Comparison of ENCODE assay signal across 8 cellular contexts in genomic region chr12:94561943-94562411, GRCh38.
A peak's percentile ranks its signal among the peaks of the same experiment; 100 is the strongest.
DNase-seq lines count a peak whose midpoint lies in the region; ATAC-seq, FAIRE-seq and TF ChIP-seq lines count a peak whose summit lies in the region.

No MANE protein-coding gene starts in this region.

- CTCF ChIA-PET in activated CD8-positive, alpha-beta memory T cell treated with anti-CD3 and anti-CD28 coated beads, Interleukin-2, amount 10 ng/mL, durations not matched to agents 7 days and 5 days (lab: Charles Lee), result no interaction called here

- DNase-seq in Ammon's horn (ENCODE audit: low spot score), result peak; percentile 94
- DNase-seq in midbrain (lab: John Stamatoyannopoulos, UW), result peak; percentile 91
- no peak for DNase-seq in urothelium cell line (ENCODE audit: low spot score)
- DNase-seq in NCI-H524 (lab: John Stamatoyannopoulos, UW), result no peak
- no peak for DNase-seq in activated CD8-positive, alpha-beta memory T cell treated with anti-CD3 and anti-CD28 coated beads, Interleukin-2, amount 10 ng/mL, durations not matched to agents 7 days and 5 days

- no peak for FAIRE-seq in urothelium cell line (lab: Jason Lieb, UNC)

- no peak overlapping the region for H3K27ac Mint-ChIP-seq in activated CD8-positive, alpha-beta memory T cell treated with anti-CD3 and anti-CD28 coated beads, Interleukin-2, amount 10 ng/mL, durations not matched to agents 7 days and 5 days

- peak; percentile 76 for ATAC-seq in GM19023 (IDR thresholded peaks at IDR 0.05; ENCODE audit: unreplicated experiment)
- peak; percentile 81 for ATAC-seq in HG03039 (IDR thresholded peaks at IDR 0.05; ENCODE audit: unreplicated experiment)
- ATAC-seq in SK-N-SH treated with all-trans-retinoic acid at 6 μM for 48 hours, result peak; percentile 86
- no peak for ATAC-seq in activated CD8-positive, alpha-beta memory T cell treated with anti-CD3 and anti-CD28 coated beads, Interleukin-2, amount 10 ng/mL, durations not matched to agents 7 days and 5 days

- H3K4me1 Mint-ChIP-seq in activated CD8-positive, alpha-beta memory T cell treated with anti-CD3 and anti-CD28 coated beads, Interleukin-2, amount 10 ng/mL, durations not matched to agents 7 days and 5 days, result no peaks in the 10 kb centered on the region

- H3K4me3 Mint-ChIP-seq in activated CD8-positive, alpha-beta memory T cell treated with anti-CD3 and anti-CD28 coated beads, Interleukin-2, amount 10 ng/mL, durations not matched to agents 7 days and 5 days, result no peak overlapping the region

- H3K27me3 Mint-ChIP-seq in activated CD8-positive, alpha-beta memory T cell treated with anti-CD3 and anti-CD28 coated beads, Interleukin-2, amount 10 ng/mL, durations not matched to agents 7 days and 5 days, result peaks cover 31% of the 10 kb centered on the region

- H3K9me3 Mint-ChIP-seq in activated CD8-positive, alpha-beta memory T cell treated with anti-CD3 and anti-CD28 coated beads, Interleukin-2, amount 10 ng/mL, durations not matched to agents 7 days and 5 days (ENCODE audit: low read depth), result no peaks in the 10 kb centered on the region

- no peaks in the 10 kb centered on the region for H3K36me3 Mint-ChIP-seq in activated CD8-positive, alpha-beta memory T cell treated with anti-CD3 and anti-CD28 coated beads, Interleukin-2, amount 10 ng/mL, durations not matched to agents 7 days and 5 days

TF ChIP-seq in SK-N-SH treated with all-trans-retinoic acid at 6 μM for 48 hours, 23 proteins besides CTCF, POLR2A, EP300 and RAD21:
- peak; percentile 45; the same call in 1 of the 2 replicates for TF ChIP-seq TCF4 (CRISPR knock-in tag; IDR thresholded peaks at IDR 0.05; ENCODE audit: borderline replicate concordance)
- peak; percentile 24; the same call in 1 of the 2 replicates for TF ChIP-seq TSHZ2 (CRISPR knock-in tag; IDR thresholded peaks at IDR 0.05)
- TF ChIP-seq ZNF70 (CRISPR knock-in tag; IDR thresholded peaks at IDR 0.05), result peak; percentile 66; the same call in 1 of the 2 replicates
- TF ChIP-seq ZNF565 (CRISPR knock-in tag; conservative IDR thresholded peaks at IDR 0.05; ENCODE audit: low read depth), result no peak

Comparison
In these comparisons a context has a peak if more than half of its experiments do, and no peak if none do; other contexts are left out.
1. DNase-seq: peak in Ammon's horn (single experiment) and midbrain (single experiment); none in urothelium cell line (single experiment), NCI-H524 (0 of 2) and activated CD8-positive, alpha-beta memory T cell treated with anti-CD3 and anti-CD28 coated beads, Interleukin-2, amount 10 ng/mL, durations not matched to agents 7 days and 5 days (single experiment).